In genomic region chr22:31538815-31539214, GRCh38 we compare ENCODE assay signal across 15 cellular contexts. TPM values are rescaled to one million over a fixed set of nuclear protein-coding genes. Genes with fewer than 3 reads are reported as not detected.
DNase-seq lines count a peak whose midpoint lies in the region; ATAC-seq, FAIRE-seq and TF ChIP-seq lines count a peak whose summit lies in the region.
"Had no signal": no experiment of that assay in that cellular context is flagged by ENCODE, and none has a peak within 500 bp of the region (broad histone marks: within the 10 kb centered on the region; RNA-seq: fewer than 3 reads in every experiment).

No MANE protein-coding gene starts in this region.

- H3K36me3 ChIP-seq in gastroesophageal sphincter = peaks cover 0 to 12% of the 10 kb centered on the region in 2 donors

- H3K27me3 Mint-ChIP-seq in T-cell = no peaks in the 10 kb centered on the region

- CTCF ChIA-PET in T-cell (lab: Charles Lee) = no interaction called here

- 88 to 93% methylated on average over 4 to 5 of the region's 5 CpGs for WGBS in gastroesophageal sphincter (ENCODE audit: low coverage in 1 of 2), 2 donors

- no peaks in the 10 kb centered on the region for H3K27me3 ChIP-seq in gastroesophageal sphincter
- H3K27me3 ChIP-seq: ascending aorta, dorsolateral prefrontal cortex had no signal

- no peak overlapping the region for H3K4me3 Mint-ChIP-seq in T-cell
- peak overlapping the region; percentile 52 for H3K4me3 Mint-ChIP-seq in stimulated activated effector memory CD8-positive, alpha-beta T cell treated with anti-CD3 and anti-CD28 coated beads, Interleukin-12 subunit alpha, Interleukin-12 subunit beta, amount 100 ng/mL, for 72 hours

- no peaks in the 10 kb centered on the region for H3K9me3 Mint-ChIP-seq in T-cell
- no peaks in the 10 kb centered on the region for H3K9me3 Mint-ChIP-seq in stimulated activated effector memory CD8-positive, alpha-beta T cell treated with anti-CD3 and anti-CD28 coated beads, Interleukin-12 subunit alpha, Interleukin-12 subunit beta, amount 100 ng/mL, for 72 hours

- peaks cover 21 to 28% (median 27%) of the 10 kb centered on the region in 3 donors for H3K4me1 Mint-ChIP-seq in T-cell
- H3K4me1 Mint-ChIP-seq in stimulated activated effector memory CD8-positive, alpha-beta T cell treated with anti-CD3 and anti-CD28 coated beads, Interleukin-12 subunit alpha, Interleukin-12 subunit beta, amount 100 ng/mL, for 72 hours = peaks cover 62% of the 10 kb centered on the region

- H3K27ac Mint-ChIP-seq in T-cell = peak overlapping the region; percentile 23 to 64
- H3K27ac Mint-ChIP-seq in stimulated activated effector memory CD8-positive, alpha-beta T cell treated with anti-CD3 and anti-CD28 coated beads, Interleukin-12 subunit alpha, Interleukin-12 subunit beta, amount 100 ng/mL, for 72 hours = peak overlapping the region; percentile 92

- ATAC-seq in T-cell (replicated peaks in 1 of 4) (no peak), gastroesophageal sphincter (no peak), GM21367 (IDR thresholded peaks at IDR 0.05; ENCODE audit: unreplicated experiment) (no peak)
- peak; percentile 82 for ATAC-seq in stimulated activated effector memory CD8-positive, alpha-beta T cell treated with anti-CD3 and anti-CD28 coated beads, Interleukin-12 subunit alpha, Interleukin-12 subunit beta, amount 100 ng/mL, for 72 hours

- TF ChIP-seq POLR2A in gastroesophageal sphincter (IDR thresholded peaks at IDR 0.05) = no peak

- peaks cover 31% of the 10 kb centered on the region for H3K36me3 Mint-ChIP-seq in T-cell
- H3K36me3 Mint-ChIP-seq in stimulated activated effector memory CD8-positive, alpha-beta T cell treated with anti-CD3 and anti-CD28 coated beads, Interleukin-12 subunit alpha, Interleukin-12 subunit beta, amount 100 ng/mL, for 72 hours = peaks cover 97% of the 10 kb centered on the region

- no peak overlapping the region for H3K4me3 ChIP-seq in gastroesophageal sphincter
- H3K4me3 ChIP-seq: ascending aorta, dorsolateral prefrontal cortex, GM23248 had no signal

- FAIRE-seq in D721Med (lab: Jason Lieb, UNC) = no peak

- DNase-seq in activated T-cell treated with anti-CD3 and anti-CD28 coated beads for 24 hours (ENCODE audit: low read depth) = peak; percentile 15
- DNase-seq in activated T-cell treated with anti-CD3 and anti-CD28 coated beads, Interleukin-2, amount 50 U/mL, for 1 hour = no peak
- no peak for DNase-seq in T-cell
- peak; percentile 9 to 69 for DNase-seq in stimulated activated effector memory CD8-positive, alpha-beta T cell treated with anti-CD3 and anti-CD28 coated beads, Interleukin-12 subunit alpha, Interleukin-12 subunit beta, amount 100 ng/mL, for 72 hours (ENCODE audit: low spot score in 2 of 2)
- DNase-seq in D721Med (ENCODE audit: insufficient read length, low spot score) = no peak
- DNase-seq: ACHN, GM23248, KBM-7, NCI-H1417, NCI-H446 had no signal

- H3K9me3 ChIP-seq in gastroesophageal sphincter = no peaks in the 10 kb centered on the region
- H3K9me3 ChIP-seq: ascending aorta had no signal

- peak overlapping the region; percentile 13 for H3K27ac ChIP-seq in angular gyrus (ENCODE audit: low read depth, low read length)
- H3K27ac ChIP-seq in gastroesophageal sphincter = no peak overlapping the region
- H3K27ac ChIP-seq: ascending aorta, GM23248 had no signal

- TF ChIP-seq CTCF in gastroesophageal sphincter (IDR thresholded peaks at IDR 0.05) (no peak), D721Med (IDR thresholded peaks at IDR 0.05; ENCODE audit: insufficient read depth, missing control alignments) (no peak)

- TF ChIP-seq EP300 in gastroesophageal sphincter (IDR thresholded peaks at IDR 0.05) = no peak

- POLR2A ChIA-PET in T-cell (lab: Charles Lee) = no interaction called here

- H3K4me1 ChIP-seq in gastroesophageal sphincter = no peaks in the 10 kb centered on the region
- H3K4me1 ChIP-seq: ascending aorta had no signal

RNA-seq across cellular contexts. Expression of gene SFI1, which starts 42.5 kb away (rescaled TPM):
- total RNA-seq in T-cell = 100 to 1,000 TPM; 284 to 383 (median 304) TPM
- total RNA-seq in gastroesophageal sphincter = 10 to 100 TPM; 14.4 to 54.8 (median 20.0) TPM

RNA-seq across cellular contexts. Expression of gene EIF4ENIF1, which starts 49.2 kb away (rescaled TPM):
- total RNA-seq in T-cell = 10 to 100 TPM; 25.4 to 39.0 (median 29.0) TPM
- 10 to 100 TPM; 18.4 to 24.0 (median 20.5) TPM for total RNA-seq in gastroesophageal sphincter

Comparison
In these comparisons a context has a peak if more than half of its experiments do, and no peak if none do; other contexts are left out.
1. DNase-seq: peak in activated T-cell treated with anti-CD3 and anti-CD28 coated beads for 24 hours (single experiment) and stimulated activated effector memory CD8-positive, alpha-beta T cell treated with anti-CD3 and anti-CD28 coated beads, Interleukin-12 subunit alpha, Interleukin-12 subunit beta, amount 100 ng/mL, for 72 hours (2 of 2); none in activated T-cell treated with anti-CD3 and anti-CD28 coated beads, Interleukin-2, amount 50 U/mL, for 1 hour (single experiment), T-cell (0 of 34) and D721Med (single experiment).
2. RNA of gene SFI1, which starts 42.5 kb away (total RNA-seq): 284 to 383 TPM in T-cell; 14.4 to 54.8 TPM in gastroesophageal sphincter; every median in the first group is over 4 times any median in the second.